In genomic region chr19:10237702-10238101, GRCh38 we compare ENCODE assay signal across 14 cellular contexts. TPM values are rescaled to one million over a fixed set of nuclear protein-coding genes. Genes with fewer than 3 reads are reported as not detected.
DNase-seq lines count a peak whose midpoint lies in the region; ATAC-seq, FAIRE-seq and TF ChIP-seq lines count a peak whose summit lies in the region.
"Had no signal": no experiment of that assay in that cellular context is flagged by ENCODE, and none has a peak within 500 bp of the region (broad histone marks: within the 10 kb centered on the region; RNA-seq: fewer than 3 reads in every experiment).

No MANE protein-coding gene starts in this region.

- peaks cover 76% of the 10 kb centered on the region for H3F3A ChIP-seq in DOHH2 (ENCODE audit: control insufficient read depth, insufficient read depth)

- no peak overlapping the region for H3K9ac ChIP-seq in GM12878 (ENCODE audit: control insufficient read depth, insufficient read depth, low read length)

- FAIRE-seq in GM12878 (lab: Jason Lieb, UNC) = no peak

- intact Hi-C loops in GM12878 (cut with micrococcal nuclease; ENCODE audit: unreplicated experiment) = loop anchor here (2.0 to 5.0 kb wide), 2 partner anchors 40 to 133 kb away; no protein-coding TSS in a partner anchor

- H3K36me3 ChIP-seq in DOHH2 (ENCODE audit: control insufficient read depth, low read length) (peaks cover 22% of the 10 kb centered on the region), GM12878 (ENCODE audit: control insufficient read depth in 2 of 2, insufficient read depth in 2 of 2, low read length in 1 of 2) (no peaks in the 10 kb centered on the region; a peak in 1 of 4 replicates)
- H3K36me3 ChIP-seq: neutrophil had no signal

- H3K9me3 Mint-ChIP-seq in nephron = no peaks in the 10 kb centered on the region
- H3K9me3 Mint-ChIP-seq: CD8-positive, alpha-beta T cell had no signal

- POLR2A ChIA-PET in AG04450 (lab: Yijun Ruan, JAX) = interaction anchor here (0.7 to 2.2 kb wide), 7 partner anchors 11 to 69 kb away, joined by 4 to 42 read pairs (median 6); partner anchors contain the start of gene DNMT1
- POLR2A ChIA-PET in GM12878 (lab: Charles Lee) = interaction anchor here (0.6 to 2.2 kb wide), 7 partner anchors 8 to 175 kb away, joined by 3 to 15 read pairs (median 6); no protein-coding TSS in a partner anchor

- ATAC-seq in GM12878 = no peak
- ATAC-seq: CD8-positive, alpha-beta T cell had no signal

- H4K20me1 ChIP-seq in DOHH2 (ENCODE audit: control insufficient read depth, insufficient read depth, low read depth, low read length) (no peaks in the 10 kb centered on the region), GM12878 (ENCODE audit: control insufficient read depth, insufficient read depth) (no peaks in the 10 kb centered on the region)

- H3K4me1 ChIP-seq in DOHH2 (ENCODE audit: control insufficient read depth, low read length) (peaks cover 96% of the 10 kb centered on the region), GM12878 (ENCODE audit: control insufficient read depth, insufficient read depth, low read length) (peaks cover 55% of the 10 kb centered on the region)

- H3K27ac ChIP-seq in AG04450 (ENCODE audit: low read depth, low read length) = peak overlapping the region; percentile 87
- peak overlapping the region; percentile 100 for H3K27ac ChIP-seq in DOHH2 (ENCODE audit: low read depth, low read length)
- H3K27ac ChIP-seq in GM12878 (ENCODE audit: control insufficient read depth, insufficient read depth) = peak overlapping the region; percentile 40; the same call in 1 of the 2 replicates
- H3K27ac ChIP-seq: neutrophil had no signal

- H3K4me3 Mint-ChIP-seq in nephron = peak overlapping the region in 2 of 3 experiments; percentile 62 to 66
- H3K4me3 Mint-ChIP-seq: CD8-positive, alpha-beta T cell had no signal

- H3K9me2 ChIP-seq in DOHH2 (replicated peaks; ENCODE audit: control insufficient read depth, low read length) = no peaks in the 10 kb centered on the region

- DNase-seq in AG04450 (ENCODE audit: low read depth, low spot score) (no peak), GM12878 (ENCODE audit: low read depth, low spot score) (no peak), ACHN (no peak), NCI-H2227 treated with DMSO at 0.1 percent for 48 hours (lab: John Stamatoyannopoulos, UW) (no peak), RKO (ENCODE audit: low spot score) (no peak)
- no peak for DNase-seq in activated naive CD4-positive, alpha-beta T cell treated with anti-CD3 and anti-CD28 coated beads, Interleukin-2, amount 50 U/mL, for 16 hours
- DNase-seq: activated CD4-positive, alpha-beta T cell treated with anti-CD3 and anti-CD28 coated beads, Interleukin-2, amount 50 U/mL, for 1 hour; CD8-positive, alpha-beta T cell; cerebellar nuclear complex; islet precursor cell; stimulated activated naive CD4-positive, alpha-beta T cell had no signal

- no peaks in the 10 kb centered on the region for H3K27me3 Mint-ChIP-seq in nephron (ENCODE audit: low read depth)

- CTCF ChIA-PET in AG04450 (lab: Charles Lee) = interaction anchor here (1.4 kb wide), 1 partner anchor 12 kb away, joined by 9 read pairs; no protein-coding TSS in a partner anchor
- CTCF ChIA-PET in GM12878 (lab: Yijun Ruan, JAX) = interaction anchor here (1.1 to 4.9 kb wide), 6 partner anchors 9 to 135 kb away, joined by 3 to 41 read pairs (median 6); partner anchors contain the start of genes ANGPTL6, MRPL4 and PPAN

- BruUV-seq in GM12878 (replicated peaks; lab: Mats Ljungman, UMichigan) = TSS peak; percentile 72

- H3K4me2 ChIP-seq in DOHH2 (ENCODE audit: low read length) (peak overlapping the region; percentile 99), GM12878 (ENCODE audit: control insufficient read depth, insufficient read depth) (no peak overlapping the region)

- H3K27me3 ChIP-seq in AG04450 (ENCODE audit: control insufficient read depth, insufficient read depth, low read length) (no peaks in the 10 kb centered on the region), DOHH2 (ENCODE audit: control insufficient read depth, low read length) (no peaks in the 10 kb centered on the region), GM12878 (replicated peaks in 1 of 2; ENCODE audit: control insufficient read depth in 2 of 2, insufficient read depth in 2 of 2, low read length in 1 of 2) (no peaks in the 10 kb centered on the region)

- no peak overlapping the region for H3K4me3 ChIP-seq in AG04450 (ENCODE audit: low read depth, low read length)
- peak overlapping the region; percentile 86 for H3K4me3 ChIP-seq in DOHH2 (ENCODE audit: low read length)
- no peak overlapping the region for H3K4me3 ChIP-seq in GM12878

- WGBS in GM12878 (ENCODE audit: insufficient coverage, insufficient replicate concordance, low lambda C conversion rate, missing lambda C conversion rate) = 87% methylated on average over 6 of the region's 6 CpGs

- SMC1A ChIA-PET in GM12878 (lab: Charles Lee; ENCODE audit: uncharacterized antibody, unreplicated experiment) = interaction anchor here (1.1 to 3.5 kb wide), 3 partner anchors 12 to 135 kb away, joined by 8 to 22 read pairs (median 15); partner anchors contain the start of gene ANGPTL6

- no peak overlapping the region for H2AFZ ChIP-seq in GM12878 (ENCODE audit: control insufficient read depth, low read depth, low read length)

- H3K9me3 ChIP-seq in AG04450 (ENCODE audit: control insufficient read depth, insufficient read depth, low read length) (no peaks in the 10 kb centered on the region), DOHH2 (ENCODE audit: control insufficient read depth, insufficient read depth, low read length) (peaks cover 3% of the 10 kb centered on the region; the same call in 1 of the 2 replicates), GM12878 (replicated peaks; ENCODE audit: control insufficient read depth, insufficient read depth, low read length) (no peaks in the 10 kb centered on the region)
- H3K9me3 ChIP-seq: neutrophil had no signal

- peaks cover 27% of the 10 kb centered on the region for H3K4me1 Mint-ChIP-seq in nephron

- H3K79me2 ChIP-seq in DOHH2 (ENCODE audit: control insufficient read depth, low read length) = peaks cover 20% of the 10 kb centered on the region
- no peaks in the 10 kb centered on the region for H3K79me2 ChIP-seq in GM12878 (ENCODE audit: control insufficient read depth, insufficient read depth, low read length)

- in situ Hi-C loops in GM12878 (cut with MboI) = loop anchor here (5.0 to 25.0 kb wide), 2 partner anchors 135 to 1100 kb away; partner anchors contain the start of genes ANGPTL6, OR7G3 and ZNF317
- in situ Hi-C loops in ACHN (cut with HindIII; ENCODE audit: low pct_ligation_motif_present, low pct_unique_long_range_greater_than_20kb, low sequenced_read_pairs) = no loop called here

- peak overlapping the region; percentile 93 to 100 (median 99) for H3K27ac Mint-ChIP-seq in nephron

- TF ChIP-seq RAD21 in GM12878 (IDR thresholded peaks at IDR 0.05; ENCODE audit: insufficient read depth, low read depth, low read length) = no peak

- TF ChIP-seq POLR2A in GM12878 (IDR thresholded peaks at IDR 0.05; ENCODE audit: low read depth, low read length) = no peak

- no peaks in the 10 kb centered on the region for H3K36me3 Mint-ChIP-seq in nephron (ENCODE audit: low read depth)
- H3K36me3 Mint-ChIP-seq: CD8-positive, alpha-beta T cell had no signal

- TF ChIP-seq CTCF in AG04450 (IDR thresholded peaks at IDR 0.05; ENCODE audit: low read depth, low read length) = no peak
- no peak for TF ChIP-seq CTCF in DOHH2 (IDR thresholded peaks at IDR 0.05; ENCODE audit: low read depth, low read length, poor library complexity, severe bottlenecking)
- TF ChIP-seq CTCF in GM12878 (IDR thresholded peaks at IDR 0.05 in 2 of 3, conservative IDR thresholded peaks at IDR 0.05 in 1 of 3; ENCODE audit: control insufficient read depth in 2 of 3, extremely low read depth in 1 of 3, insufficient read depth in 1 of 3, low read depth in 3 of 3, low read length in 3 of 3) = no peak
- no peak for TF ChIP-seq CTCF in nephron (IDR thresholded peaks at IDR 0.05; ENCODE audit: unreplicated experiment in 3 of 3)

- no peak for TF ChIP-seq EP300 in GM12878 (IDR thresholded peaks at IDR 0.05; ENCODE audit: borderline replicate concordance in 1 of 2, control insufficient read depth in 1 of 2, low read depth in 2 of 2, low read length in 2 of 2)

- RAD21 ChIA-PET in GM12878 (lab: Charles Lee; ENCODE audit: unreplicated experiment) = interaction anchor here (0.7 to 3.3 kb wide), 6 partner anchors 9 to 180 kb away, joined by 4 to 42 read pairs (median 22); partner anchors contain the start of gene ANGPTL6

RNA-seq across cellular contexts. Expression of gene S1PR2, which starts 6.6 kb away (rescaled TPM):
- polyA plus RNA-seq in AG04450 (2011; rRNA removed) (19.7 and 25.1 TPM in 2 replicates), GM12878 (2011; rRNA removed) (14.4 and 26.8 TPM in 2 replicates), GM12878 (2014; fragmentation: Illumina TruSeq; extraction: Trizol) (6.3 and 7.1 TPM in 2 replicates), GM12878 (2014; fragmentation: Nextera tagmentation; extraction: Ambion mirVana) (1 to 10 TPM; 4.9 to 9.6 TPM), GM12878 (2014; rRNA removed) (9.9 and 10.9 TPM in 2 replicates), GM12878 (2016; fragmentation: Nextera tagmentation; extraction: Ambion mirVana) (10 to 100 TPM; 18.6 to 20.6 TPM)
- 78.7 and 106 TPM in 2 replicates for polyA minus RNA-seq in AG04450 (2011; rRNA and poly(A)+ RNA removed)
- 47.7 and 53.8 TPM in 2 replicates for total RNA-seq in GM12878 (2013; cell fraction: nucleolus; rRNA removed)
- total RNA-seq in GM12878 (2014; rRNA removed) (13.0 and 13.3 TPM in 2 replicates), GM12878 (2014; rRNA removed; fragmentation: Illumina TruSeq; extraction: Trizol) (9.3 and 9.8 TPM in 2 replicates), GM12878 (2021) (19.1 and 19.6 TPM in 2 replicates)
- polyA plus RNA-seq in GM12878 (2011; ENCODE audit: low read depth) = 8.8 TPM
- 39.3 and 44.0 TPM in 2 replicates for polyA plus RNA-seq in GM12878 (2011; cell fraction: cytosol; rRNA removed)
- 20.3 and 21.5 TPM in 2 replicates for polyA plus RNA-seq in GM12878 (2011; cell fraction: nucleus; rRNA removed)
- polyA plus RNA-seq in GM12878 (2012) = 12.5 and 18.2 TPM in 2 replicates
- 79.8 and 118 TPM in 2 replicates for polyA minus RNA-seq in GM12878 (2011; rRNA and poly(A)+ RNA removed)
- 38.6 and 43.2 TPM in 2 replicates for polyA minus RNA-seq in GM12878 (2011; cell fraction: cytosol; rRNA and poly(A)+ RNA removed)
- 11.7 and 20.7 TPM in 2 replicates for polyA minus RNA-seq in GM12878 (2011; cell fraction: nucleus; rRNA and poly(A)+ RNA removed)

RNA-seq across cellular contexts. Expression of gene MRPL4, which starts 14.3 kb away (rescaled TPM):
- polyA plus RNA-seq in AG04450 (2011; rRNA removed) = 28.5 and 41.4 TPM in 2 replicates
- polyA minus RNA-seq in AG04450 (2011; rRNA and poly(A)+ RNA removed) = 14.1 and 20.6 TPM in 2 replicates
- 37.1 and 41.1 TPM in 2 replicates for total RNA-seq in GM12878 (2013; cell fraction: nucleolus; rRNA removed)
- total RNA-seq in GM12878 (2014; rRNA removed) = 196 and 221 TPM in 2 replicates
- total RNA-seq in GM12878 (2014; rRNA removed; fragmentation: Illumina TruSeq; extraction: Trizol) = 36.4 and 44.4 TPM in 2 replicates
- 162 and 169 TPM in 2 replicates for total RNA-seq in GM12878 (2021)
- 22.8 TPM for polyA plus RNA-seq in GM12878 (2011; ENCODE audit: low read depth)
- 16.6 and 56.2 TPM in 2 replicates for polyA plus RNA-seq in GM12878 (2011; rRNA removed)
- polyA plus RNA-seq in GM12878 (2011; cell fraction: cytosol; rRNA removed) = 127 and 134 TPM in 2 replicates
- polyA plus RNA-seq in GM12878 (2011; cell fraction: nucleus; rRNA removed) = 148 and 198 TPM in 2 replicates
- 88.5 and 90.8 TPM in 2 replicates for polyA plus RNA-seq in GM12878 (2012)
- 9.5 and 44.4 TPM in 2 replicates for polyA plus RNA-seq in GM12878 (2014; fragmentation: Illumina TruSeq; extraction: Trizol)
- 1 to 10 TPM in 1 of 2 experiments, under 1 TPM in 1; 0.79 to 5.8 TPM for polyA plus RNA-seq in GM12878 (2014; fragmentation: Nextera tagmentation; extraction: Ambion mirVana)
- polyA plus RNA-seq in GM12878 (2014; rRNA removed) = 174 and 217 TPM in 2 replicates
- polyA plus RNA-seq in GM12878 (2016; fragmentation: Nextera tagmentation; extraction: Ambion mirVana) = 100 to 1,000 TPM; 183 to 186 TPM
- 19.6 and 29.7 TPM in 2 replicates for polyA minus RNA-seq in GM12878 (2011; rRNA and poly(A)+ RNA removed)
- polyA minus RNA-seq in GM12878 (2011; cell fraction: cytosol; rRNA and poly(A)+ RNA removed) = 24.2 and 28.3 TPM in 2 replicates
- polyA minus RNA-seq in GM12878 (2011; cell fraction: nucleus; rRNA and poly(A)+ RNA removed) = 20.2 and 32.4 TPM in 2 replicates

RNA-seq across cellular contexts. Expression of gene ICAM1, which starts 33.2 kb away (rescaled TPM):
- 40.4 and 57.0 TPM in 2 replicates for polyA plus RNA-seq in AG04450 (2011; rRNA removed)
- 35.9 and 50.3 TPM in 2 replicates for polyA minus RNA-seq in AG04450 (2011; rRNA and poly(A)+ RNA removed)
- total RNA-seq in GM12878 (2013; cell fraction: nucleolus; rRNA removed) = 288 and 334 TPM in 2 replicates
- total RNA-seq in GM12878 (2014; rRNA removed) = 72.9 and 77.7 TPM in 2 replicates
- 49.4 and 52.6 TPM in 2 replicates for total RNA-seq in GM12878 (2014; rRNA removed; fragmentation: Illumina TruSeq; extraction: Trizol)
- total RNA-seq in GM12878 (2021) = 69.7 and 71.0 TPM in 2 replicates
- 37.5 TPM for polyA plus RNA-seq in GM12878 (2011; ENCODE audit: low read depth)
- 46.8 and 115 TPM in 2 replicates for polyA plus RNA-seq in GM12878 (2011; rRNA removed)
- polyA plus RNA-seq in GM12878 (2011; cell fraction: cytosol; rRNA removed) = 121 and 131 TPM in 2 replicates
- polyA plus RNA-seq in GM12878 (2011; cell fraction: nucleus; rRNA removed) = 126 and 136 TPM in 2 replicates
- 53.2 and 69.6 TPM in 2 replicates for polyA plus RNA-seq in GM12878 (2012)
- 61.9 and 67.8 TPM in 2 replicates for polyA plus RNA-seq in GM12878 (2014; fragmentation: Illumina TruSeq; extraction: Trizol)
- polyA plus RNA-seq in GM12878 (2014; fragmentation: Nextera tagmentation; extraction: Ambion mirVana) = 10 to 100 TPM in 1 of 2 experiments, 1 to 10 TPM in 1; 7.6 to 14.8 TPM
- 67.9 and 74.4 TPM in 2 replicates for polyA plus RNA-seq in GM12878 (2014; rRNA removed)
- 10 to 100 TPM; 35.0 to 41.9 TPM for polyA plus RNA-seq in GM12878 (2016; fragmentation: Nextera tagmentation; extraction: Ambion mirVana)
- 120 and 140 TPM in 2 replicates for polyA minus RNA-seq in GM12878 (2011; rRNA and poly(A)+ RNA removed)
- 62.1 and 69.0 TPM in 2 replicates for polyA minus RNA-seq in GM12878 (2011; cell fraction: cytosol; rRNA and poly(A)+ RNA removed)
- 62.3 and 89.7 TPM in 2 replicates for polyA minus RNA-seq in GM12878 (2011; cell fraction: nucleus; rRNA and poly(A)+ RNA removed)

RNA-seq across cellular contexts. Expression of gene DNMT1, which starts 42.9 kb away (rescaled TPM):
- 54.5 and 60.7 TPM in 2 replicates for polyA plus RNA-seq in AG04450 (2011; rRNA removed)
- 56.4 and 66.8 TPM in 2 replicates for polyA minus RNA-seq in AG04450 (2011; rRNA and poly(A)+ RNA removed)
- 263 and 295 TPM in 2 replicates for total RNA-seq in GM12878 (2013; cell fraction: nucleolus; rRNA removed)
- total RNA-seq in GM12878 (2014; rRNA removed) = 87.7 and 114 TPM in 2 replicates
- 67.2 and 70.0 TPM in 2 replicates for total RNA-seq in GM12878 (2014; rRNA removed; fragmentation: Illumina TruSeq; extraction: Trizol)
- 221 and 238 TPM in 2 replicates for total RNA-seq in GM12878 (2021)
- polyA plus RNA-seq in GM12878 (2011; ENCODE audit: low read depth) = 71.5 TPM
- polyA plus RNA-seq in GM12878 (2011; rRNA removed) = 100 and 130 TPM in 2 replicates
- 75.3 and 81.4 TPM in 2 replicates for polyA plus RNA-seq in GM12878 (2011; cell fraction: cytosol; rRNA removed)
- polyA plus RNA-seq in GM12878 (2011; cell fraction: nucleus; rRNA removed) = 356 and 514 TPM in 2 replicates
- 113 and 151 TPM in 2 replicates for polyA plus RNA-seq in GM12878 (2012)
- 132 and 137 TPM in 2 replicates for polyA plus RNA-seq in GM12878 (2014; fragmentation: Illumina TruSeq; extraction: Trizol)
- polyA plus RNA-seq in GM12878 (2014; fragmentation: Nextera tagmentation; extraction: Ambion mirVana) = 100 to 1,000 TPM; 128 to 149 TPM
- polyA plus RNA-seq in GM12878 (2014; rRNA removed) = 107 and 126 TPM in 2 replicates
- polyA plus RNA-seq in GM12878 (2016; fragmentation: Nextera tagmentation; extraction: Ambion mirVana) = 100 to 1,000 TPM; 280 to 290 TPM
- 105 and 125 TPM in 2 replicates for polyA minus RNA-seq in GM12878 (2011; rRNA and poly(A)+ RNA removed)
- 67.9 and 73.8 TPM in 2 replicates for polyA minus RNA-seq in GM12878 (2011; cell fraction: cytosol; rRNA and poly(A)+ RNA removed)
- polyA minus RNA-seq in GM12878 (2011; cell fraction: nucleus; rRNA and poly(A)+ RNA removed) = 91.4 and 160 TPM in 2 replicates

RNA-seq across cellular contexts. Expression of gene ICAM4, which starts 49.1 kb away (rescaled TPM):
- polyA plus RNA-seq in AG04450 (2011; rRNA removed) = 2.5 and 3.3 TPM in 2 replicates
- 0.61 and 1.6 TPM in 2 replicates for polyA minus RNA-seq in AG04450 (2011; rRNA and poly(A)+ RNA removed)
- total RNA-seq in GM12878 (2013; cell fraction: nucleolus; rRNA removed) = 2.8 and 3.6 TPM in 2 replicates
- total RNA-seq in GM12878 (2014; rRNA removed) = 2.4 and 3.0 TPM in 2 replicates
- 1.2 and 1.3 TPM in 2 replicates for total RNA-seq in GM12878 (2014; rRNA removed; fragmentation: Illumina TruSeq; extraction: Trizol)
- total RNA-seq in GM12878 (2021) = 2.1 and 2.6 TPM in 2 replicates
- 0.80 TPM for polyA plus RNA-seq in GM12878 (2011; ENCODE audit: low read depth)
- polyA plus RNA-seq in GM12878 (2011; rRNA removed) = 0.20 and 0.31 TPM in 2 replicates
- 0.48 and 0.79 TPM in 2 replicates for polyA plus RNA-seq in GM12878 (2011; cell fraction: cytosol; rRNA removed)
- 0.72 and 0.75 TPM in 2 replicates for polyA plus RNA-seq in GM12878 (2011; cell fraction: nucleus; rRNA removed)
- 1.4 and 1.9 TPM in 2 replicates for polyA plus RNA-seq in GM12878 (2012)
- polyA plus RNA-seq in GM12878 (2014; fragmentation: Illumina TruSeq; extraction: Trizol) = 0.29 and 0.63 TPM in 2 replicates
- polyA plus RNA-seq in GM12878 (2014; fragmentation: Nextera tagmentation; extraction: Ambion mirVana) = under 1 TPM; 0.69 to 0.72 TPM
- polyA plus RNA-seq in GM12878 (2014; rRNA removed) = 3.0 and 3.4 TPM in 2 replicates
- polyA plus RNA-seq in GM12878 (2016; fragmentation: Nextera tagmentation; extraction: Ambion mirVana) = 1 to 10 TPM; 4.1 to 5.1 TPM
- 0.51 and 1.3 TPM in 2 replicates for polyA minus RNA-seq in GM12878 (2011; rRNA and poly(A)+ RNA removed)
- polyA minus RNA-seq in GM12878 (2011; cell fraction: cytosol; rRNA and poly(A)+ RNA removed) = not detected in 2 replicates
- polyA minus RNA-seq in GM12878 (2011; cell fraction: nucleus; rRNA and poly(A)+ RNA removed) = 2.3 and 3.5 TPM in 2 replicates

Comparison
In these comparisons a context has a peak if more than half of its experiments do, and no peak if none do; other contexts are left out.
1. H3K27ac ChIP-seq: peak in every context shown above with its lines; median percentile 100 in DOHH2; 87 in AG04450; 40 in GM12878.